In genomic region chrX:112841114-112841819, GRCh38 we compare ENCODE assay signal across 8 cellular contexts. TPM values are rescaled to one million over a fixed set of nuclear protein-coding genes. Genes with fewer than 3 reads are reported as not detected.
DNase-seq lines count a peak whose midpoint lies in the region; ATAC-seq and TF ChIP-seq lines count a peak whose summit lies in the region.

No MANE protein-coding gene starts in this region.

- peak; percentile 99 for ATAC-seq in GM21737 (IDR thresholded peaks at IDR 0.05; ENCODE audit: unreplicated experiment)

- no peak for TF ChIP-seq EP300 in stomach (IDR thresholded peaks at IDR 0.05)

- DNase-seq in DMS153 treated with DMSO at 0.1 percent for 48 hours (lab: John Stamatoyannopoulos, UW; ENCODE audit: unreplicated experiment) (peak; percentile 56), RKO (ENCODE audit: low spot score) (peak; percentile 81), foreskin fibroblast (peak; percentile 75 to 82), neural progenitor cell (ENCODE audit: low spot score) (peak; percentile 96), stomach (peak; percentile 83)
- DNase-seq in activated effector memory CD4-positive, alpha-beta T cell treated with anti-CD3 and anti-CD28 coated beads, Interleukin-2, amount 50 U/mL, for 16 hours, result peak; percentile 90

- H2AFZ ChIP-seq in KMS-11 (ENCODE audit: low read depth), result peak overlapping the region; percentile 83
- H2AFZ ChIP-seq in neural progenitor cell (replicated peaks), result peak overlapping the region; percentile 94

- H3K9me3 Mint-ChIP-seq in neural progenitor cell, result peaks cover 5% of the 10 kb centered on the region

- peak overlapping the region; percentile 91 for H3K4me3 Mint-ChIP-seq in neural progenitor cell

- TF ChIP-seq CTCF in KMS-11 (conservative IDR thresholded peaks at IDR 0.05; ENCODE audit: low read depth, low read length) (no peak), foreskin fibroblast (IDR thresholded peaks at IDR 0.05; ENCODE audit: low read depth, low read length) (no peak), neural progenitor cell (IDR thresholded peaks at IDR 0.05) (no peak), stomach (IDR thresholded peaks at IDR 0.05) (no peak)

- WGBS in stomach, 5 donors, result 0 to 30% (median 2%) methylated on average over 17 to 44 of the region's 46 CpGs

- H3K36me3 Mint-ChIP-seq in neural progenitor cell, result peaks cover 3% of the 10 kb centered on the region

- H3K9me3 ChIP-seq in neural progenitor cell (ENCODE audit: low read depth), result no peaks in the 10 kb centered on the region
- peaks cover 0 to 6% (median 2%) of the 10 kb centered on the region in 4 donors for H3K9me3 ChIP-seq in stomach

- intact Hi-C loops in stomach (cut with DNase I; ENCODE audit: low total_unique reads), result no loop called here

- H3K4me2 ChIP-seq in KMS-11, result peak overlapping the region; percentile 66; the same call in 1 of the 2 replicates
- peak overlapping the region; percentile 78 for H3K4me2 ChIP-seq in neural progenitor cell

- H3K4me1 ChIP-seq in KMS-11 (ENCODE audit: low read depth, poor library complexity, severe bottlenecking), result no peaks in the 10 kb centered on the region
- H3K4me1 ChIP-seq in neural progenitor cell, result peaks cover 55% of the 10 kb centered on the region
- peaks cover 0 to under 1% (median 0%) of the 10 kb centered on the region in 4 donors for H3K4me1 ChIP-seq in stomach

- H4K20me1 ChIP-seq in KMS-11 (ENCODE audit: insufficient read depth) (no peaks in the 10 kb centered on the region), neural progenitor cell (ENCODE audit: low read depth) (peaks cover 15% of the 10 kb centered on the region)

- peaks cover 34% of the 10 kb centered on the region for H3F3A ChIP-seq in neural progenitor cell (ENCODE audit: low read depth)

- H3K9ac ChIP-seq in KMS-11, result no peak overlapping the region
- no peak overlapping the region for H3K9ac ChIP-seq in neural progenitor cell

- H3K4me3 ChIP-seq in KMS-11 (IDR thresholded peaks at IDR 0.05; ENCODE audit: insufficient read depth, low read depth, low read length) (no peak overlapping the region), foreskin fibroblast (ENCODE audit: low read depth in 1 of 2, low read length in 2 of 2) (peak overlapping the region; percentile 72 to 80), neural progenitor cell (peak overlapping the region; percentile 87), stomach (peak overlapping the region; percentile 56 to 69 (median 65))

- H3K27me3 ChIP-seq in KMS-11 (ENCODE audit: insufficient read depth, low read depth) (no peaks in the 10 kb centered on the region), neural progenitor cell (peaks cover 36% of the 10 kb centered on the region), stomach (peaks cover 0 to 24% (median 0%) of the 10 kb centered on the region in 3 donors)

- peaks cover 68% of the 10 kb centered on the region for H3K4me1 Mint-ChIP-seq in neural progenitor cell

- H3K36me3 ChIP-seq in KMS-11 (ENCODE audit: insufficient read depth) (no peaks in the 10 kb centered on the region), neural progenitor cell (no peaks in the 10 kb centered on the region), stomach (no peaks in the 10 kb centered on the region)

- peaks cover 4% of the 10 kb centered on the region for H3K27me3 Mint-ChIP-seq in neural progenitor cell (ENCODE audit: insufficient read depth, low read depth)

- H3K79me2 ChIP-seq in KMS-11 (ENCODE audit: insufficient read depth, low read depth) (no peaks in the 10 kb centered on the region), neural progenitor cell (ENCODE audit: low read depth) (no peaks in the 10 kb centered on the region)

- H3K27ac ChIP-seq in KMS-11 (no peak overlapping the region), neural progenitor cell (peak overlapping the region; percentile 57), stomach (peak overlapping the region; percentile 75 to 91 (median 85))

- TF ChIP-seq POLR2A in stomach (IDR thresholded peaks at IDR 0.05), result no peak

- H3K27ac Mint-ChIP-seq in neural progenitor cell, result peak overlapping the region; percentile 98

RNA-seq across cellular contexts. Expression of gene AMOT, which starts 0.6 kb away (rescaled TPM):
- total RNA-seq in neural progenitor cell (ENCODE audit: low replicate concordance), result 3.8 and 7.5 TPM in 2 replicates
- 10 to 100 TPM in 1 of 5 donors, 1 to 10 TPM in 3, not detected in 1; 4.9 to 12.5 (median 9.1) TPM for total RNA-seq in stomach
- 1 to 10 TPM; 1.4 to 1.6 (median 1.4) TPM for polyA plus RNA-seq in stomach
